1 cellular context compared by ENCODE assay signal in the genomic region with DNA sequence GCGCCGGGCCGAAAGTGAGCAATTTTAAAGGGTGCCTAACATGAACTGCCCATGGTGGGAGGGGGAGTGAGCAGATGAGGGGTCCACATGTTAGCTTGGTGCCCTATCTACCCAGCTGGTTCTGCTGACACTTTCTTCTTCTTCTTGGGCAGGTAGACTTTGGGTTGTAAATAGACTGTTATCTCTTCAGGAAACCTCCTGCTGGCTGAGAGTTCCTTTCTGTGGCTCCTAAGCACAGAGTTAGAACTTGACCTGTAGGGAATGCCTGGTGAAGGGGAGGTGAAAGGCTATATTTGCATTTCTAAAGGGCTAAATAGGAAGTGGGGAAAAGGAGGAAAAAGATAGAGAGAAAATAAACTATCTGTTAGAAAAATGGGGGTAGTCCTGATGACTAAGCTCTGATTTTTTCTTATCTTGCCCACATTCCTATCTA.
A peak's percentile ranks its signal among the peaks of the same experiment; 100 is the strongest.
TF ChIP-seq lines count a peak whose summit lies in the region.

No MANE protein-coding gene starts in this region.

TF ChIP-seq in WTC11, 78 proteins besides CTCF, POLR2A, EP300 and RAD21 (continued from another document):
- TF ChIP-seq, protein P1, sequence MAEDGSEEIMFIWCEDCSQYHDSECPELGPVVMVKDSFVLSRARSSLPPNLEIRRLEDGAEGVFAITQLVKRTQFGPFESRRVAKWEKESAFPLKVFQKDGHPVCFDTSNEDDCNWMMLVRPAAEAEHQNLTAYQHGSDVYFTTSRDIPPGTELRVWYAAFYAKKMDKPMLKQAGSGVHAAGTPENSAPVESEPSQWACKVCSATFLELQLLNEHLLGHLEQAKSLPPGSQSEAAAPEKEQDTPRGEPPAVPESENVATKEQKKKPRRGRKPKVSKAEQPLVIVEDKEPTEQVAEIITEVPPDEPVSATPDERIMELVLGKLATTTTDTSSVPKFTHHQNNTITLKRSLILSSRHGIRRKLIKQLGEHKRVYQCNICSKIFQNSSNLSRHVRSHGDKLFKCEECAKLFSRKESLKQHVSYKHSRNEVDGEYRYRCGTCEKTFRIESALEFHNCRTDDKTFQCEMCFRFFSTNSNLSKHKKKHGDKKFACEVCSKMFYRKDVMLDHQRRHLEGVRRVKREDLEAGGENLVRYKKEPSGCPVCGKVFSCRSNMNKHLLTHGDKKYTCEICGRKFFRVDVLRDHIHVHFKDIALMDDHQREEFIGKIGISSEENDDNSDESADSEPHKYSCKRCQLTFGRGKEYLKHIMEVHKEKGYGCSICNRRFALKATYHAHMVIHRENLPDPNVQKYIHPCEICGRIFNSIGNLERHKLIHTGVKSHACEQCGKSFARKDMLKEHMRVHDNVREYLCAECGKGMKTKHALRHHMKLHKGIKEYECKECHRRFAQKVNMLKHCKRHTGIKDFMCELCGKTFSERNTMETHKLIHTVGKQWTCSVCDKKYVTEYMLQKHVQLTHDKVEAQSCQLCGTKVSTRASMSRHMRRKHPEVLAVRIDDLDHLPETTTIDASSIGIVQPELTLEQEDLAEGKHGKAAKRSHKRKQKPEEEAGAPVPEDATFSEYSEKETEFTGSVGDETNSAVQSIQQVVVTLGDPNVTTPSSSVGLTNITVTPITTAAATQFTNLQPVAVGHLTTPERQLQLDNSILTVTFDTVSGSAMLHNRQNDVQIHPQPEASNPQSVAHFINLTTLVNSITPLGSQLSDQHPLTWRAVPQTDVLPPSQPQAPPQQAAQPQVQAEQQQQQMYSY (CRISPR knock-in tag; IDR thresholded peaks at IDR 0.05) = no peak
- TF ChIP-seq FOXK1 (CRISPR knock-in tag; IDR thresholded peaks at IDR 0.05) = peak; percentile 75; the same call in 1 of the 2 replicates
- TF ChIP-seq, protein P2, sequence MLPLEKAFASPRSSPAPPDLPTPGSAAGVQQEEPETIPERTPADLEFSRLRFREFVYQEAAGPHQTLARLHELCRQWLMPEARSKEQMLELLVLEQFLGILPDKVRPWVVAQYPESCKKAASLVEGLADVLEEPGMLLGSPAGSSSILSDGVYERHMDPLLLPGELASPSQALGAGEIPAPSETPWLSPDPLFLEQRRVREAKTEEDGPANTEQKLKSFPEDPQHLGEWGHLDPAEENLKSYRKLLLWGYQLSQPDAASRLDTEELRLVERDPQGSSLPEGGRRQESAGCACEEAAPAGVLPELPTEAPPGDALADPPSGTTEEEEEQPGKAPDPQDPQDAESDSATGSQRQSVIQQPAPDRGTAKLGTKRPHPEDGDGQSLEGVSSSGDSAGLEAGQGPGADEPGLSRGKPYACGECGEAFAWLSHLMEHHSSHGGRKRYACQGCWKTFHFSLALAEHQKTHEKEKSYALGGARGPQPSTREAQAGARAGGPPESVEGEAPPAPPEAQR (CRISPR knock-in tag; IDR thresholded peaks at IDR 0.05) = peak; percentile 52; the same call in 1 of the 2 replicates
- 0 out of 2 replicates have a peak, but pooled peaks have one; percentile 48 for TF ChIP-seq SP1 (CRISPR knock-in tag; conservative IDR thresholded peaks at IDR 0.05)
- no peak for TF ChIP-seq ELF4 (CRISPR knock-in tag; IDR thresholded peaks at IDR 0.05; ENCODE audit: low read depth)
- peak; percentile 84 for TF ChIP-seq ZNF396 (CRISPR knock-in tag; IDR thresholded peaks at IDR 0.05; ENCODE audit: borderline replicate concordance)
TF ChIP-seq in WTC11: peak in this region for 7.
